1 cellular context compared by ENCODE assay signal in genomic region chr11:1863352-1864215, GRCh38.
A peak's percentile ranks its signal among the peaks of the same experiment; 100 is the strongest.
TF ChIP-seq lines count a peak whose summit lies in the region.

No MANE protein-coding gene starts in this region.

TF ChIP-seq in SK-N-SH, 30 proteins besides CTCF, POLR2A, EP300 and RAD21 (continued from another document):
- TF ChIP-seq, protein P1, sequence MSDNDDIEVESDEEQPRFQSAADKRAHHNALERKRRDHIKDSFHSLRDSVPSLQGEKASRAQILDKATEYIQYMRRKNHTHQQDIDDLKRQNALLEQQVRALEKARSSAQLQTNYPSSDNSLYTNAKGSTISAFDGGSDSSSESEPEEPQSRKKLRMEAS (IDR thresholded peaks at IDR 0.05; ENCODE audit: low read depth), result peak; percentile 75
- TF ChIP-seq YY1 (IDR thresholded peaks at IDR 0.05; ENCODE audit: low read depth) (no peak), TCF12 (IDR thresholded peaks at IDR 0.05) (peak; percentile 63; the same call in 1 of the 2 replicates), GABPA (IDR thresholded peaks at IDR 0.05; ENCODE audit: low read depth) (no peak), JUND (IDR thresholded peaks at IDR 0.05) (no peak; the same call in 1 of the 2 replicates), RCOR1 (IDR thresholded peaks at IDR 0.05; ENCODE audit: low read length) (0 out of 2 replicates have a peak, but pooled peaks have one; percentile 13), NFIC (IDR thresholded peaks at IDR 0.05; ENCODE audit: borderline replicate concordance) (peak; percentile 95), FOXJ3 (CRISPR knock-in tag; IDR thresholded peaks at IDR 0.05) (no peak), TAF1 (IDR thresholded peaks at IDR 0.05; ENCODE audit: borderline replicate concordance, low read depth, low read length) (no peak), FOSL2 (IDR thresholded peaks at IDR 0.05; ENCODE audit: borderline replicate concordance, low read depth) (peak; percentile 87)
- TF ChIP-seq, protein P2, sequence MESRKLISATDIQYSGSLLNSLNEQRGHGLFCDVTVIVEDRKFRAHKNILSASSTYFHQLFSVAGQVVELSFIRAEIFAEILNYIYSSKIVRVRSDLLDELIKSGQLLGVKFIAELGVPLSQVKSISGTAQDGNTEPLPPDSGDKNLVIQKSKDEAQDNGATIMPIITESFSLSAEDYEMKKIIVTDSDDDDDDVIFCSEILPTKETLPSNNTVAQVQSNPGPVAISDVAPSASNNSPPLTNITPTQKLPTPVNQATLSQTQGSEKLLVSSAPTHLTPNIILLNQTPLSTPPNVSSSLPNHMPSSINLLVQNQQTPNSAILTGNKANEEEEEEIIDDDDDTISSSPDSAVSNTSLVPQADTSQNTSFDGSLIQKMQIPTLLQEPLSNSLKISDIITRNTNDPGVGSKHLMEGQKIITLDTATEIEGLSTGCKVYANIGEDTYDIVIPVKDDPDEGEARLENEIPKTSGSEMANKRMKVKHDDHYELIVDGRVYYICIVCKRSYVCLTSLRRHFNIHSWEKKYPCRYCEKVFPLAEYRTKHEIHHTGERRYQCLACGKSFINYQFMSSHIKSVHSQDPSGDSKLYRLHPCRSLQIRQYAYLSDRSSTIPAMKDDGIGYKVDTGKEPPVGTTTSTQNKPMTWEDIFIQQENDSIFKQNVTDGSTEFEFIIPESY (IDR thresholded peaks at IDR 0.05; ENCODE audit: borderline replicate concordance, low read depth), result no peak
